ENCODE assay signal across 8 cellular contexts in the genomic region with DNA sequence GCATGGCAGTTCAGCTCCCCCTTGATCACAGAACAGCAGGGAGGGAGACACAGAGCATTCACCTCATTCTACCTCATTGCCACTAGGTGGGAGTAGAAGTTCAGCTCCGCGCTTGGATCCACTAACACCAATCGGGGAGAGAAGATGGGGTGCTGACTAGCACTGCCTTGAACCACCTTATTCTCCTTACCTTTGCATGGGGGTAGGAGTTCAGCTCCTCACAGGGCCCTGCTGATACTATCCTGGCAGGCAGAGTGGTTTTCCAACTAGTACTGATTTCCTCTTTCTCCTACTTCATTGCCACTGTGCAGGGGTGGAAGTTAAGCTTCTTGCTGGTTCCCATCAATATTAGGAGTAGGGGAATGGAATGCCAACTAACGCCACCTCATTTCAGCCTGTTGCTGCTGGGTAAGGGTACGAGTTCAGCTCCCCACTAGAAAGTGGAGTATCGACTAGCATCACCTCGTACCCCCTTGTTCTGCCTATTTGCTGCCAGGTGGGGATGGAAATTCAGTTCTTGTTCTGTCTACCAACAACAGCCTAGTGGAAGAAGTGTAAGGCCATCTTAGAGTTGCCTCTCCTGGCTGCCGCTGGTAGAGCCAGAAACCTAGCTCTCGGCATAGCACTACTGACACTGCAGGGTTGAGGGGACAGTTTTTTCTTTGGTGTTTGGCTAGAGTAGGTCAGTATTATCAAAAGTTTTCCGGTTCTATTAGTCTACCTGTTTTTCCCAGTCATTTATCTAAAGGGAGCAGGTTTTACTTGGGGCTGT.
A peak's percentile ranks its signal among the peaks of the same experiment; 100 is the strongest.
DNase-seq lines count a peak whose midpoint lies in the region; ATAC-seq, FAIRE-seq and TF ChIP-seq lines count a peak whose summit lies in the region.

No MANE protein-coding gene starts in this region.

- H3K9me3 ChIP-seq in ascending aorta = no peaks in the 10 kb centered on the region

- H3K36me3 ChIP-seq in BJ (ENCODE audit: control insufficient read depth, insufficient read depth, low read length) = no peaks in the 10 kb centered on the region
- no peaks in the 10 kb centered on the region for H3K36me3 ChIP-seq in ascending aorta

- peak; percentile 68 for FAIRE-seq in GM18507 (lab: Jason Lieb, UNC)

- intact Hi-C loops in posterior cingulate gyrus (cut with DNase I) (loop anchor here (5.0 to 10.0 kb wide), 3 partner anchors 188 to 685 kb away; no protein-coding TSS in a partner anchor), ascending aorta (cut with DNase I) (no loop called here)

- H3K27ac ChIP-seq in VCaP (no peak overlapping the region), ascending aorta (no peak overlapping the region)

- TF ChIP-seq CTCF in BJ (IDR thresholded peaks at IDR 0.05; ENCODE audit: insufficient read depth, low read depth, low read length) (peak; percentile 77), VCaP (conservative IDR thresholded peaks at IDR 0.05) (peak; percentile 96), ascending aorta (IDR thresholded peaks at IDR 0.05) (peak in 1 of 3 experiments; percentile 63)

- POLR2A ChIA-PET in BJ (lab: Charles Lee) = interaction anchor here (0.5 kb wide), 1 partner anchor 405 kb away, joined by 3 read pairs; no protein-coding TSS in a partner anchor

- CTCF ChIA-PET in BJ (lab: Yijun Ruan, JAX) = interaction anchor here (0.6 to 4.2 kb wide), 16 partner anchors 8 to 730 kb away, joined by 3 to 31 read pairs (median 5); no protein-coding TSS in a partner anchor

- no peak for DNase-seq in BJ (ENCODE audit: low read depth)
- DNase-seq in GM18507 (ENCODE audit: extremely low spot score, insufficient read length, low read depth) = no peak
- peak; percentile 61 for DNase-seq in NCI-H1105 treated with DMSO at 0.1 percent for 48 hours (lab: John Stamatoyannopoulos, UW)
- DNase-seq in germinal center (ENCODE audit: low spot score) = peak; percentile 52
- peak in 8 of 10 donors; percentile 29 to 92 (median 55) for DNase-seq in posterior cingulate gyrus
- no peak for DNase-seq in ascending aorta (ENCODE audit: low spot score in 2 of 2)

- 0 out of 2 replicates have a peak, but pooled peaks cover 1% of the 10 kb centered on the region for H3K27me3 ChIP-seq in BJ (ENCODE audit: control insufficient read depth, insufficient read depth, low read length)
- no peaks in the 10 kb centered on the region for H3K27me3 ChIP-seq in ascending aorta

- H3K4me3 ChIP-seq in BJ (ENCODE audit: low read depth, low read length) = no peak overlapping the region
- H3K4me3 ChIP-seq in ascending aorta = no peak overlapping the region

- ATAC-seq in HG02763 (IDR thresholded peaks at IDR 0.05; ENCODE audit: unreplicated experiment) = peak; percentile 57

- no peaks in the 10 kb centered on the region for H3K4me1 ChIP-seq in ascending aorta

Comparison
In these comparisons a context has a peak if more than half of its experiments do, and no peak if none do; other contexts are left out.
1. DNase-seq: peak in NCI-H1105 treated with DMSO at 0.1 percent for 48 hours (single experiment), germinal center (single experiment) and posterior cingulate gyrus (8 of 10); none in BJ (single experiment), GM18507 (single experiment) and ascending aorta (0 of 2).